27 cellular contexts compared by ENCODE assay signal in genomic region chr11:127199306-127199801, GRCh38.
"Had no signal": no experiment of that assay in that cellular context is flagged by ENCODE, and none has a peak within 500 bp of the region (broad histone marks: within the 10 kb centered on the region; RNA-seq: fewer than 3 reads in every experiment).

No MANE protein-coding gene starts in this region.

- H3K4me3 ChIP-seq: heart right ventricle, left ventricle myocardium inferior, pancreas, prostate gland, thoracic aorta had no signal

- H3K27me3 Mint-ChIP-seq: activated CD4-positive, alpha-beta memory T cell treated with anti-CD3 and anti-CD28 coated beads for 36 hours; activated CD4-positive, alpha-beta T cell treated with anti-CD3 and anti-CD28 coated beads, Interleukin-2, amount 10 ng/mL, durations not matched to agents 24 days and 14 days; stimulated activated naive CD8-positive, alpha-beta T cell treated with anti-CD3 and anti-CD28 coated beads, Interleukin-15, Interleukin-2, amounts not matched to agents 100 ng/mL and 50 ng/mL, for 24 hours; T-helper 17 cell had no signal

- H3K36me3 ChIP-seq: heart right ventricle, left ventricle myocardium inferior, pancreas, prostate gland, thoracic aorta had no signal

- H3K9me3 ChIP-seq: pancreas, prostate gland, thoracic aorta had no signal

- ATAC-seq: heart right ventricle; naive thymus-derived CD4-positive, alpha-beta T cell; pancreas; sciatic nerve; stimulated activated effector memory CD8-positive, alpha-beta T cell treated with anti-CD3 and anti-CD28 coated beads, Interleukin-12 subunit alpha, Interleukin-12 subunit beta, amount 100 ng/mL, for 72 hours; T-helper 17 cell had no signal

- H3K9me3 Mint-ChIP-seq: activated CD4-positive, alpha-beta T cell treated with anti-CD3 and anti-CD28 coated beads, Interleukin-2, amount 10 ng/mL, durations not matched to agents 24 days and 14 days had no signal

- DNase-seq: activated CD4-positive, alpha-beta memory T cell treated with anti-CD3 and anti-CD28 coated beads for 36 hours; activated CD4-positive, alpha-beta T cell treated with anti-CD3 and anti-CD28 coated beads, Interleukin-2, amount 10 ng/mL, durations not matched to agents 24 days and 14 days; activated CD4-positive, CD25-positive, alpha-beta regulatory T cell treated with anti-CD3 and anti-CD28 coated beads, Interleukin-2, amount 50 U/mL, for 72 hours; activated CD8-positive, alpha-beta memory T cell treated with anti-CD3 and anti-CD28 coated beads, Interleukin-2, amount 50 U/mL, for 4 hours; activated gamma-delta T cell treated with Interleukin-2 at 50 U/mL for 16 hours; activated naive CD4-positive, alpha-beta T cell treated with anti-CD3 and anti-CD28 coated beads, Interleukin-2, amount 50 U/mL, for 16 hours; activated T-cell treated with anti-CD3 and anti-CD28 coated beads, Interleukin-2, amount 50 U/mL, for 1 hour; amniotic stem cell; dermis blood vessel endothelial cell; effector CD4-positive, alpha-beta T cell; heart right ventricle; left ventricle myocardium inferior; naive thymus-derived CD4-positive, alpha-beta T cell; nucleus accumbens; pancreas; retina; small intestine; stimulated activated CD4-positive, alpha-beta T cell treated with anti-CD3 and anti-CD28 coated beads, Interleukin-4, amount 100 ng/mL, for 24 hours; T-helper 17 cell; trophoblast cell had no signal

- H3K4me1 ChIP-seq: left ventricle myocardium inferior, pancreas, prostate gland had no signal

- H3K4me3 Mint-ChIP-seq: activated CD4-positive, alpha-beta memory T cell treated with anti-CD3 and anti-CD28 coated beads for 36 hours; activated CD4-positive, alpha-beta T cell treated with anti-CD3 and anti-CD28 coated beads, Interleukin-2, amount 10 ng/mL, durations not matched to agents 24 days and 14 days; mesothelial cell of epicardium; naive thymus-derived CD4-positive, alpha-beta T cell; neural crest cell; stimulated activated effector memory CD8-positive, alpha-beta T cell treated with anti-CD3 and anti-CD28 coated beads, Interleukin-12 subunit alpha, Interleukin-12 subunit beta, amount 100 ng/mL, for 72 hours; stimulated activated naive CD8-positive, alpha-beta T cell treated with anti-CD3 and anti-CD28 coated beads, Interleukin-15, Interleukin-2, amounts not matched to agents 100 ng/mL and 50 ng/mL, for 24 hours; T-helper 17 cell had no signal

- H3K27ac ChIP-seq: heart right ventricle, left ventricle myocardium inferior, pancreas, prostate gland, thoracic aorta had no signal

- H3K4me1 Mint-ChIP-seq: activated CD4-positive, alpha-beta T cell treated with anti-CD3 and anti-CD28 coated beads, Interleukin-2, amount 10 ng/mL, durations not matched to agents 24 days and 14 days; naive thymus-derived CD4-positive, alpha-beta T cell; stimulated activated effector memory CD8-positive, alpha-beta T cell treated with anti-CD3 and anti-CD28 coated beads, Interleukin-12 subunit alpha, Interleukin-12 subunit beta, amount 100 ng/mL, for 72 hours; T-helper 17 cell had no signal

- H3K36me3 Mint-ChIP-seq: activated CD4-positive, alpha-beta memory T cell treated with anti-CD3 and anti-CD28 coated beads for 36 hours; mesothelial cell of epicardium; stimulated activated effector memory CD8-positive, alpha-beta T cell treated with anti-CD3 and anti-CD28 coated beads, Interleukin-12 subunit alpha, Interleukin-12 subunit beta, amount 100 ng/mL, for 72 hours had no signal

- H3K27ac Mint-ChIP-seq: activated CD4-positive, alpha-beta memory T cell treated with anti-CD3 and anti-CD28 coated beads for 36 hours; activated CD4-positive, alpha-beta T cell treated with anti-CD3 and anti-CD28 coated beads, Interleukin-2, amount 10 ng/mL, durations not matched to agents 24 days and 14 days; mesothelial cell of epicardium; naive thymus-derived CD4-positive, alpha-beta T cell; stimulated activated effector memory CD8-positive, alpha-beta T cell treated with anti-CD3 and anti-CD28 coated beads, Interleukin-12 subunit alpha, Interleukin-12 subunit beta, amount 100 ng/mL, for 72 hours; stimulated activated naive CD8-positive, alpha-beta T cell treated with anti-CD3 and anti-CD28 coated beads, Interleukin-15, Interleukin-2, amounts not matched to agents 100 ng/mL and 50 ng/mL, for 24 hours; T-helper 17 cell had no signal
